In the genomic region with DNA sequence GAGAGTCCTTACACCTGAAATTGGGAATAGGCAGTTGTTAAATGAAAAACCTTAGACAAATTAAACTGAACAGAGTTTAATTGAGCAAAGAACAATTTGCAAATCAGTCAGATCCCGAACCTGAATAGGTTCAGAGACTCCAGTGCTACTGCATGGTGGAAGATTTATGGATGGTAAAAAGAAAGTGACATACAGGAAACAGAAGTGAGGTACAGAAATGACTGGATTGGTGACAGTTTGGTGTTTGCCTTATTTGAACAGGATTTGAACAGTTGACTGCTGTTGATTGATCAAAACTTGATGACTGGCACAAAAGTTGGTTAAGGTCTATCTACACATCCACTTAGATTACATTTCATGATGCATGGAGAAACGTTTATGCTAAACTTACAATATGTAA, we compare ENCODE assay signal across 15 cellular contexts.
"Had no signal": no experiment of that assay in that cellular context is flagged by ENCODE, and none has a peak within 500 bp of the region (broad histone marks: within the 10 kb centered on the region; RNA-seq: fewer than 3 reads in every experiment).

No MANE protein-coding gene starts in this region.

- H3K4me1 ChIP-seq: breast epithelium, sigmoid colon, stomach, uterus had no signal

- H3K36me3 ChIP-seq: breast epithelium, sigmoid colon, stomach, uterus had no signal

- DNase-seq: activated CD4-positive, alpha-beta T cell treated with anti-CD3 and anti-CD28 coated beads for 1 hour; activated CD4-positive, alpha-beta T cell treated with anti-CD3 and anti-CD28 coated beads, Interleukin-2, amount 50 U/mL, for 48 hours; activated gamma-delta T cell treated with Interleukin-2 at 50 U/mL for 16 hours; activated naive CD8-positive, alpha-beta T cell treated with anti-CD3 and anti-CD28 coated beads, Interleukin-2, amount 10 ng/mL, durations not matched to agents 7 days and 5 days; activated T-cell treated with anti-CD3 and anti-CD28 coated beads, Interleukin-2, amount 50 U/mL, for 48 hours; aorta; dermis blood vessel endothelial cell; hippocampal formation; kidney glomerular epithelial cell; nephron progenitor cell; sigmoid colon; stimulated activated CD4-positive, alpha-beta T cell treated with anti-CD3 and anti-CD28 coated beads, Interleukin-2, amount 100 ng/mL, for 24 hours; stomach; uterus had no signal

- H3K4me3 ChIP-seq: breast epithelium, sigmoid colon, stomach, uterus had no signal

- H3K27ac ChIP-seq: breast epithelium, sigmoid colon, stomach, uterus had no signal

- H3K9me3 ChIP-seq: breast epithelium, sigmoid colon, stomach, uterus had no signal

- H3K27me3 ChIP-seq: breast epithelium, sigmoid colon, stomach, uterus had no signal
